ENCODE assay signal across 8 cellular contexts in the genomic region with DNA sequence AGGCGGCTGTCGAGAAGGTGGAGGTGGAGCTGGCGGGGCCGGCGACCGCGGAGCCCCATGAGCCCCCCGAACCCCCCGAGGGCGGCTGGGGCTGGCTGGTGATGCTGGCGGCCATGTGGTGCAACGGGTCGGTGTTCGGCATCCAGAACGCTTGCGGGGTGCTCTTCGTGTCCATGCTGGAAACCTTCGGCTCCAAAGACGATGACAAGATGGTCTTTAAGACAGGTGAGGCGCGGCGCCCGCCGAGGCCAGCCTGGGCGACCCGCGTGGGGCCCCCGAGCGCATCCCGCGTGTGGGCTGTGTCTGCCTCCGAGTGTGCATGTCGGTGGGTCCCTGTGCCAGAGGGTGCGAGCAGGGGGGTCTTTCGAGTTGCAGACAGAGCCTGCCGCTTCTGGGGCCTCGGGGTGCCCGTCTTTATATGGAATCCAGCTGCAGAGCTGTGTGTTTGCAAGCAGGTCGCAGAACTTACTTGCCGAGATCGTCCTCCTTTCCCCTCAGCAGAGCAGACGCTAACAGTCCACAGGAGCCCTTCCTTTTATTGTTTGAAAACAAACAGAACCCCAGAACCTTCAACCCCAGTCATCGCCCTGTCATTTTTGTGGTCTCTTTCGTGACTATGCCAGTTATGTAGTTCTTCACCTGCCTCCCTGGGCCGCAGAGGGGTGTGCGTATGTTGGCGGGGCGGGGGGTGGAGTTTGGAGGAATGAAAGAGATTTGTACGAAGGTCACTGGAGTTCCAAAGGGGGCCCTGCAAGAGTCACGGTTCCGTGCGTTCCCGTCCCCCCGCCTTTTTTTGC. TPM values are rescaled to one million over a fixed set of nuclear protein-coding genes. Genes with fewer than 3 reads are reported as not detected.
DNase-seq lines count a peak whose midpoint lies in the region; ATAC-seq and TF ChIP-seq lines count a peak whose summit lies in the region.

No MANE protein-coding gene starts in this region.

- no peaks in the 10 kb centered on the region for H3K36me3 Mint-ChIP-seq in osteocyte (ENCODE audit: unreplicated experiment)

- H3K36me3 ChIP-seq in DND-41 (ENCODE audit: insufficient read depth, low read length) (no peaks in the 10 kb centered on the region), urinary bladder (ENCODE audit: insufficient read depth) (no peaks in the 10 kb centered on the region)

- H3K4me3 Mint-ChIP-seq in osteocyte (ENCODE audit: unreplicated experiment) = peak overlapping the region; percentile 66

- H3K27me3 Mint-ChIP-seq in osteocyte (ENCODE audit: unreplicated experiment) = peaks cover 70% of the 10 kb centered on the region

- H3K9me3 Mint-ChIP-seq in osteocyte (ENCODE audit: unreplicated experiment) = no peaks in the 10 kb centered on the region

- H3K4me3 ChIP-seq in DND-41 (ENCODE audit: low read depth in 1 of 2, low read length in 2 of 2) = peak overlapping the region; percentile 45 to 84; a peak in 3 of 4 replicates
- peak overlapping the region; percentile 64 for H3K4me3 ChIP-seq in urinary bladder (ENCODE audit: low read depth, low read length)

- DNase-seq in DND-41 = peak; percentile 59
- peak; percentile 10 for DNase-seq in NCI-H2171 (lab: John Stamatoyannopoulos, UW)
- DNase-seq in activated CD8-positive, alpha-beta memory T cell treated with anti-CD3 and anti-CD28 coated beads, Interleukin-2, amount 50 U/mL, for 1 hour (ENCODE audit: extremely low read depth) = peak; percentile 61
- peak; percentile 52 to 58 for DNase-seq in erythroblast (lab: John Stamatoyannopoulos, UW)
- no peak for DNase-seq in osteocyte (ENCODE audit: extremely low spot score, unreplicated experiment)
- DNase-seq in A172 (ENCODE audit: low spot score) = no peak

- no peaks in the 10 kb centered on the region for H4K20me1 ChIP-seq in DND-41 (ENCODE audit: insufficient read depth, low read length)

- H3K9me3 ChIP-seq in DND-41 (ENCODE audit: insufficient read depth, low read length, severe bottlenecking) = no peaks in the 10 kb centered on the region

- no peak for TF ChIP-seq POLR2A in erythroblast (IDR thresholded peaks at IDR 0.05; ENCODE audit: low read length)

- H3K79me2 ChIP-seq in DND-41 (ENCODE audit: insufficient read depth, low read length) = no peaks in the 10 kb centered on the region

- H3K9ac ChIP-seq in DND-41 (ENCODE audit: low read depth, low read length) = peak overlapping the region; percentile 60

- peaks cover 19% of the 10 kb centered on the region for H3K27me3 ChIP-seq in DND-41 (ENCODE audit: insufficient read depth, low read length, poor library complexity)

- no peak overlapping the region; the same call in 1 of the 2 replicates for H3K27ac ChIP-seq in DND-41 (ENCODE audit: low read length)
- no peak overlapping the region for H3K27ac ChIP-seq in urinary bladder (ENCODE audit: low read depth)

- WGBS in urinary bladder = 3% methylated on average over 54 of the region's 54 CpGs

- peak overlapping the region; percentile 91 for H3K4me2 ChIP-seq in DND-41 (ENCODE audit: insufficient read depth, low read length)

- no peak overlapping the region for H3K27ac Mint-ChIP-seq in osteocyte (ENCODE audit: unreplicated experiment)

- peak; percentile 27 for ATAC-seq in DND-41 (ENCODE audit: insufficient read depth, low read depth)
- ATAC-seq in GM21825 (IDR thresholded peaks at IDR 0.05; ENCODE audit: unreplicated experiment) = peak; percentile 24

- H2AFZ ChIP-seq in DND-41 (ENCODE audit: low read depth, low read length) = peak overlapping the region; percentile 98

- H3K4me1 Mint-ChIP-seq in osteocyte (ENCODE audit: unreplicated experiment) = peaks cover 12% of the 10 kb centered on the region

- no peak for TF ChIP-seq CTCF in DND-41 (IDR thresholded peaks at IDR 0.05; ENCODE audit: borderline replicate concordance, extremely low read depth, low read length, poor library complexity, severe bottlenecking)
- TF ChIP-seq CTCF in osteocyte (IDR thresholded peaks at IDR 0.05) = no peak

- peaks cover 27% of the 10 kb centered on the region for H3K4me1 ChIP-seq in DND-41 (ENCODE audit: insufficient read depth, low read length)
- no peaks in the 10 kb centered on the region for H3K4me1 ChIP-seq in urinary bladder (ENCODE audit: insufficient read depth)

RNA-seq across cellular contexts. Expression of a gene that starts 0.8 kb away (rescaled TPM):
- total RNA-seq in osteocyte (not detected in 2 replicates), urinary bladder (5.4 TPM)
- polyA plus RNA-seq in urinary bladder = 0.49 TPM
- total RNA-seq in A172 (2014; rRNA removed; shearing (Covaris generic)) = 0.41 and 2.6 TPM in 2 replicates

Comparison
In these comparisons a context has a peak if more than half of its experiments do, and no peak if none do; other contexts are left out.
1. DNase-seq: peak in DND-41 (single experiment), NCI-H2171 (single experiment), activated CD8-positive, alpha-beta memory T cell treated with anti-CD3 and anti-CD28 coated beads, Interleukin-2, amount 50 U/mL, for 1 hour (single experiment) and erythroblast (2 of 2); none in osteocyte (single experiment) and A172 (single experiment).